In genomic region chr5:124162782-124163532, GRCh38 we compare ENCODE assay signal across 10 cellular contexts.
DNase-seq lines count a peak whose midpoint lies in the region; ATAC-seq and TF ChIP-seq lines count a peak whose summit lies in the region.
"Had no signal": no experiment of that assay in that cellular context is flagged by ENCODE, and none has a peak within 500 bp of the region (broad histone marks: within the 10 kb centered on the region; RNA-seq: fewer than 3 reads in every experiment).

No MANE protein-coding gene starts in this region.

- POLR2A ChIA-PET in WTC11 (lab: Charles Lee) = no interaction called here

- CTCF ChIA-PET in WTC11 (lab: Charles Lee) = no interaction called here

- no peak for TF ChIP-seq CTCF in neural crest cell (conservative IDR thresholded peaks at IDR 0.05)
- no peak for TF ChIP-seq CTCF in WTC11 (IDR thresholded peaks at IDR 0.05)

- ATAC-seq in HG02870 (IDR thresholded peaks at IDR 0.05; ENCODE audit: unreplicated experiment) = no peak
- ATAC-seq in WTC11 = no peak

- H3K4me1 Mint-ChIP-seq in neural crest cell (peaks cover 31% of the 10 kb centered on the region), WTC11 (no peaks in the 10 kb centered on the region; the same call in 1 of the 2 replicates)

- no peaks in the 10 kb centered on the region for H3K27me3 Mint-ChIP-seq in neural crest cell (ENCODE audit: low read depth)
- no peaks in the 10 kb centered on the region for H3K27me3 Mint-ChIP-seq in WTC11 (ENCODE audit: low read depth)
- H3K27me3 Mint-ChIP-seq: T-cell had no signal

- H3K27ac Mint-ChIP-seq in neural crest cell (ENCODE audit: unreplicated experiment) (peak overlapping the region; percentile 98), WTC11 (no peak overlapping the region; the same call in 1 of the 2 replicates)
- H3K27ac Mint-ChIP-seq: T-cell had no signal

- H3K36me3 Mint-ChIP-seq in neural crest cell (ENCODE audit: low read depth) (peaks cover 9% of the 10 kb centered on the region), WTC11 (peaks cover 3% of the 10 kb centered on the region; the same call in 1 of the 2 replicates)
- H3K36me3 Mint-ChIP-seq: T-cell had no signal

- H3K9me3 Mint-ChIP-seq in neural crest cell (peaks cover 8% of the 10 kb centered on the region), WTC11 (peaks cover 7% of the 10 kb centered on the region)

- DNase-seq in Daoy (ENCODE audit: low read depth) = peak; percentile 44
- peak; percentile 76 for DNase-seq in NCI-H2081 treated with DMSO at 0.1 percent for 48 hours (lab: John Stamatoyannopoulos, UW)
- DNase-seq in cerebellum (ENCODE audit: low spot score) = peak; percentile 2
- peak; percentile 17 for DNase-seq in neural crest cell (ENCODE audit: low read depth, low spot score)
- no peak for DNase-seq in activated effector memory CD4-positive, alpha-beta T cell treated with anti-CD3 and anti-CD28 coated beads, Interleukin-2, amount 50 U/mL, for 16 hours
- no peak for DNase-seq in activated naive CD4-positive, alpha-beta T cell treated with anti-CD3 and anti-CD28 coated beads, Interleukin-2, amount 50 U/mL, for 16 hours
- DNase-seq in WTC11 (ENCODE audit: low spot score) = no peak
- DNase-seq: upper lobe of left lung had no signal

- H3K4me3 Mint-ChIP-seq in neural crest cell (peak overlapping the region; percentile 9), WTC11 (no peak overlapping the region)

TF ChIP-seq in WTC11, 78 proteins besides CTCF, POLR2A, EP300 and RAD21:
- no peak for TF ChIP-seq ZNF219 (CRISPR knock-in tag; IDR thresholded peaks at IDR 0.05; ENCODE audit: borderline replicate concordance)
- no peak for TF ChIP-seq HMGXB4 (CRISPR knock-in tag; IDR thresholded peaks at IDR 0.05)
- TF ChIP-seq ZNF425 (CRISPR knock-in tag; conservative IDR thresholded peaks at IDR 0.05) = no peak
- no peak for TF ChIP-seq OVOL2 (CRISPR knock-in tag; IDR thresholded peaks at IDR 0.05; ENCODE audit: borderline replicate concordance)

Comparison
In these comparisons a context has a peak if more than half of its experiments do, and no peak if none do; other contexts are left out.
1. DNase-seq: peak in Daoy (single experiment), NCI-H2081 treated with DMSO at 0.1 percent for 48 hours (single experiment), cerebellum (single experiment) and neural crest cell (single experiment); none in activated effector memory CD4-positive, alpha-beta T cell treated with anti-CD3 and anti-CD28 coated beads, Interleukin-2, amount 50 U/mL, for 16 hours (single experiment), activated naive CD4-positive, alpha-beta T cell treated with anti-CD3 and anti-CD28 coated beads, Interleukin-2, amount 50 U/mL, for 16 hours (single experiment) and WTC11 (single experiment).